Comparison of ENCODE assay signal across 25 cellular contexts in genomic region chr1:215263636-215264035, GRCh38.
"Had no signal": no experiment of that assay in that cellular context is flagged by ENCODE, and none has a peak within 500 bp of the region (broad histone marks: within the 10 kb centered on the region; RNA-seq: fewer than 3 reads in every experiment).

No MANE protein-coding gene starts in this region.

- H3K27me3 ChIP-seq: body of pancreas, SJSA1 had no signal

- H3K36me3 ChIP-seq: SJSA1 had no signal

- H3K4me1 ChIP-seq: body of pancreas, SJSA1 had no signal

- H3K9ac ChIP-seq: SK-N-SH had no signal

- H3K9me3 ChIP-seq: body of pancreas, SJSA1, SK-N-SH had no signal

- ATAC-seq: activated CD4-positive, alpha-beta T cell treated with anti-CD3 and anti-CD28 coated beads for 36 hours; activated CD4-positive, CD25-positive, alpha-beta regulatory T cell treated with anti-CD3 and anti-CD28 coated beads, Interleukin-2, amount 50 U/mL, for 24 hours; activated CD8-positive, alpha-beta T cell treated with anti-CD3 and anti-CD28 coated beads, Interleukin-2, amount 10 ng/mL, durations not matched to agents 7 days and 5 days; body of pancreas; Panc1; WTC11 had no signal

- H3K4me2 ChIP-seq: SK-N-SH had no signal

- H3K27ac ChIP-seq: body of pancreas, SJSA1 had no signal

- DNase-seq: activated CD4-positive, alpha-beta T cell treated with anti-CD3 and anti-CD28 coated beads for 36 hours; activated CD4-positive, alpha-beta T cell treated with anti-CD3 and anti-CD28 coated beads, Interleukin-2, amount 10 ng/mL, durations not matched to agents 7 days and 5 days; activated CD4-positive, alpha-beta T cell treated with anti-CD3 and anti-CD28 coated beads, Interleukin-2, amount 50 U/mL, for 48 hours; activated CD8-positive, alpha-beta T cell treated with anti-CD3 and anti-CD28 coated beads, Interleukin-2, amount 10 ng/mL, durations not matched to agents 7 days and 5 days; activated gamma-delta T cell; activated naive CD4-positive, alpha-beta T cell treated with Interleukin-2 at 50 U/mL for 16 hours; activated naive CD8-positive, alpha-beta T cell treated with anti-CD3 and anti-CD28 coated beads, Interleukin-2, amount 10 ng/mL, durations not matched to agents 7 days and 5 days; activated T-cell treated with anti-CD3 and anti-CD28 coated beads, Interleukin-2, amount 50 U/mL, for 24 hours; body of pancreas; central memory CD4-positive, alpha-beta T cell; Kasumi-1; MV-4-11; NCI-H1092; NCI-H1436 treated with DMSO at 0.1 percent for 48 hours; NCI-H1694 treated with DMSO at 0.1 percent for 48 hours; NCI-H2029; NCI-H345; NCI-H524 treated with DMSO at 0.1 percent for 48 hours; RPMI8226; SHP77 treated with DMSO at 0.1 percent for 48 hours; SK-N-SH had no signal

- H3K4me3 ChIP-seq: body of pancreas, SJSA1 had no signal
